Comparison of ENCODE assay signal across 8 cellular contexts in the genomic region with DNA sequence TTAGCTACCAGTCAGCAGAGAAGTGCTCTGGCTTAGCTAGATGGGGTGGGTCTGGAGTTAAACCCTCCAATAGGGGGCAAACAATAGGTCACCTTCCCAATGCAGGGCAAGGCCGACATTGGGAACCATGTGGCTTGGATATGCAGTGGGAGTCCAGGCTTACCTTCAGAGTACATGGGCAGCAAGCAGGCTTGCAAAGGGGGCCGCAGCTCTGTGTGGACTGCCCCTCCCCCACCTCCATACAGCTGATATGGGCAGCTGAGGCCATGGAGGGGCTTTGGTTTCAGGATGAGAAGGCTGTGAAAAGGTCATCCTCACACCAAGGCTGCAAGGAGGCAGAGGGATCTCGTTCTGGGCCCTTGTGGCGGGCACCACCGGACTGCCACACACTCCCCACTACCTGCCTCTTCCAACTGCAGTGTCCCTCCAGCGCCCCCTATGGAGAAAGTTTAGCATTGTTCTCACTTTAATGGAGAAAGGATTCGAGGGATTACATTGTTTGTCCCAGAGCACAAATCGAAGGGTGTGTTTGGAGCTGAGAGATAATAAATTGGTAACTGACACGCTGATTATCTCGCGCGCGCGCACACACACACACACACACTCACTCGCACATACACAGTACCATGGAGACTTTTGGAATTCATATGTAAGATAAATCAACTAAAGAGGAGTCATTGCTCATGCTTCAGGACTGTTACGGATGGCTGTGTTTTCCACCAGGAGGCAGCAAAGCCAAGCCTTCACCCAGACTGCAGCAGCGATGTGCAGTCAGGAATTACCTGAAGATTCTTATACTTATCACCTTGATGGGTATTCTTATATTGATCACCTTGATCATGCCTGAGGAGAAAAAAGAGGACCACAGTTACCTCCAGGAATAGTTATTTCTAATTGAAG. TPM values are rescaled to one million over a fixed set of nuclear protein-coding genes. Genes with fewer than 3 reads are reported as not detected.
DNase-seq lines count a peak whose midpoint lies in the region; ATAC-seq, FAIRE-seq and TF ChIP-seq lines count a peak whose summit lies in the region.

No MANE protein-coding gene starts in this region.

- TF ChIP-seq CTCF in HFFc6 (IDR thresholded peaks at IDR 0.05) (peak; percentile 79), kidney (IDR thresholded peaks at IDR 0.05; ENCODE audit: borderline replicate concordance, extremely low read depth, insufficient read depth) (peak; percentile 28)

- no peak overlapping the region for H3K27ac Mint-ChIP-seq in HFFc6

- peak overlapping the region; percentile 31; the same call in 1 of the 2 replicates for H3K4me3 Mint-ChIP-seq in HFFc6

- H3K27ac ChIP-seq in kidney (ENCODE audit: low read depth in 2 of 2, low read length in 2 of 2), result no peak overlapping the region

- no peak overlapping the region for H3K9ac ChIP-seq in kidney (ENCODE audit: low read length in 2 of 2)

- no peaks in the 10 kb centered on the region for H3K36me3 Mint-ChIP-seq in HFFc6 (ENCODE audit: low read depth)

- H3K4me3 ChIP-seq in kidney (ENCODE audit: low read length in 2 of 2), result no peak overlapping the region

- intact Hi-C loops in kidney (cut with DNase I), result no loop called here

- peaks cover 7% of the 10 kb centered on the region; the same call in 1 of the 2 replicates for H3K4me1 Mint-ChIP-seq in HFFc6 (ENCODE audit: low read depth)

- H3K9me3 ChIP-seq in kidney (ENCODE audit: control insufficient read depth in 1 of 2, low read length in 2 of 2), result no peaks in the 10 kb centered on the region

- H3K4me1 ChIP-seq in kidney (ENCODE audit: control insufficient read depth in 1 of 2, insufficient read depth in 1 of 2, low read depth in 1 of 2, low read length in 2 of 2), result no peaks in the 10 kb centered on the region

- no peak for FAIRE-seq in kidney (lab: Jason Lieb, UNC)

- H3K27me3 Mint-ChIP-seq in HFFc6 (ENCODE audit: insufficient read depth), result no peaks in the 10 kb centered on the region; the same call in 1 of the 2 replicates

- ATAC-seq in SK-N-SH treated with all-trans-retinoic acid at 6 μM for 48 hours, result peak; percentile 87
- no peak for ATAC-seq in HG03095 (IDR thresholded peaks at IDR 0.05; ENCODE audit: unreplicated experiment)
- no peak for ATAC-seq in GM21717 (IDR thresholded peaks at IDR 0.05; ENCODE audit: unreplicated experiment)

- H3K36me3 ChIP-seq in kidney (ENCODE audit: control insufficient read depth in 1 of 2, insufficient read depth in 2 of 2, low read length in 2 of 2), result no peaks in the 10 kb centered on the region

- DNase-seq in Caki2 (ENCODE audit: low read depth) (peak; percentile 19), HFFc6 (peak; percentile 42), kidney (no peak), KG1 (lab: John Stamatoyannopoulos, UW) (no peak), cerebellum (ENCODE audit: low spot score) (no peak)

- no peaks in the 10 kb centered on the region for H3K9me3 Mint-ChIP-seq in HFFc6

- in situ Hi-C loops in Caki2 (cut with HindIII; ENCODE audit: low pct_unique_long_range_greater_than_20kb, low sequenced_read_pairs), result no loop called here

TF ChIP-seq in SK-N-SH treated with all-trans-retinoic acid at 6 μM for 48 hours, 23 proteins besides CTCF, POLR2A, EP300 and RAD21:
- TF ChIP-seq RARB (CRISPR knock-in tag; IDR thresholded peaks at IDR 0.05), result no peak

RNA-seq across cellular contexts. Expression of gene SMCP, which starts 7.0 kb away (rescaled TPM):
- not detected in 2 replicates for total RNA-seq in Caki2 (2014; rRNA removed; shearing (Covaris generic); ENCODE audit: low replicate concordance)
- not detected for total RNA-seq in HFFc6 (2021; fragmentation: NEBNext Ultra II Directional; extraction: Animal tissue kit (Norgen Biotek cat#: 25700))
- total RNA-seq in kidney (not detected), cerebellum (not detected)
- polyA plus RNA-seq in kidney (ENCODE audit: insufficient read depth, low read depth, low replicate concordance), result not detected

RNA-seq across cellular contexts. Expression of gene LCE7A, which starts 11.3 kb away (rescaled TPM):
- total RNA-seq in Caki2 (2014; rRNA removed; shearing (Covaris generic); ENCODE audit: low replicate concordance), result not detected in 2 replicates
- not detected for total RNA-seq in HFFc6 (2021; fragmentation: NEBNext Ultra II Directional; extraction: Animal tissue kit (Norgen Biotek cat#: 25700))
- total RNA-seq in kidney, result not detected
- not detected for polyA plus RNA-seq in kidney (ENCODE audit: insufficient read depth, low read depth, low replicate concordance)
- not detected for total RNA-seq in cerebellum

RNA-seq across cellular contexts. Expression of gene LCE6A, which starts 28.4 kb away (rescaled TPM):
- not detected in 2 replicates for total RNA-seq in Caki2 (2014; rRNA removed; shearing (Covaris generic); ENCODE audit: low replicate concordance)
- total RNA-seq in HFFc6 (2021; fragmentation: NEBNext Ultra II Directional; extraction: Animal tissue kit (Norgen Biotek cat#: 25700)), result not detected
- total RNA-seq in kidney (not detected), cerebellum (not detected)
- not detected for polyA plus RNA-seq in kidney (ENCODE audit: insufficient read depth, low read depth, low replicate concordance)

RNA-seq across cellular contexts. Expression of gene IVL, which starts 37.3 kb away (rescaled TPM):
- not detected in 2 replicates for total RNA-seq in Caki2 (2014; rRNA removed; shearing (Covaris generic); ENCODE audit: low replicate concordance)
- total RNA-seq in HFFc6 (2021; fragmentation: NEBNext Ultra II Directional; extraction: Animal tissue kit (Norgen Biotek cat#: 25700)), result not detected
- total RNA-seq in kidney (not detected), cerebellum (not detected)
- polyA plus RNA-seq in kidney (ENCODE audit: insufficient read depth, low read depth, low replicate concordance), result not detected

RNA-seq across cellular contexts. Expression of gene LCE1A, which starts 43.8 kb away (rescaled TPM):
- not detected in 2 replicates for total RNA-seq in Caki2 (2014; rRNA removed; shearing (Covaris generic); ENCODE audit: low replicate concordance)
- not detected for total RNA-seq in HFFc6 (2021; fragmentation: NEBNext Ultra II Directional; extraction: Animal tissue kit (Norgen Biotek cat#: 25700))
- total RNA-seq in kidney (not detected), cerebellum (not detected)
- not detected for polyA plus RNA-seq in kidney (ENCODE audit: insufficient read depth, low read depth, low replicate concordance)

Comparison
In these comparisons a context has a peak if more than half of its experiments do, and no peak if none do; other contexts are left out.
1. DNase-seq: peak in Caki2 (single experiment) and HFFc6 (single experiment); none in kidney (single experiment), KG1 (single experiment) and cerebellum (single experiment).